ENCODE assay signal across 8 cellular contexts in the genomic region with DNA sequence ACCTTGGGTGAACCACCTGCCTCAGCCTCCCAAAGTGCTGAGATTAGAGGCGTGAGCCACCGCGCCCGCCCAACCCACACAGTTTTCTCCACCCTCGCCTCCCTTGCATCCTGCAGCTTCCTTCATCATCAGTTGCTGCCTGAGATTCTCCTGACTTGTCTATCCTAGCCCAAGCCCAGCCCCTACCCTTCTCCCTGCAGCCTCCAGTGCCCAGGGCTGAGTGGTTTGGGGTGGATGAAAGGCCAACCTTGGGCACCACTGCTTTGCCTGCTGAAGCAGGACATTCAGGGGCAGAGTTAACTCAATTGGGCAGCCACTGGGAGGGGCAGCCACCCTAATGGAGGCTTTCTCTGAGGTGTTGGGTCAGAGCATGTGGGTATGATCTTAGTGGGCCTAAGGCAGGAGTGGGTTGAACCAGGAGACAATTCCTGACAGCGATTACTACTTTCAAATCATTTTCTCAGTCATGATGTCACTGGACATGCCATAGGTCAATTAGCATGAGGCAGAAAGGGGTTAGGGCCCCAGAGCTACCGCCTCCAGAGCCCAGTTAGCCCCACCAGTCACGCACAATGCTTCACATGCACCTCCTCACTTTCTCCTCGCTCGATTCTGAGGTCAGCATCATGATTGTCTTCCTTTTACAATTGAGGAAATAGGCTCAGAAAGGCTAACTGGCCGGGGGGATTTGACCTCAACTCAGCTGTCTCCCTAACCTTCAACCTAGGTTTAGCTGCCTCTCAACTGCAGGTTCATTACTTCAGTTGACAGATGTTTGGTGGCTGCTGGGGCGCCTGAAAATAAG. TPM values are rescaled to one million over a fixed set of nuclear protein-coding genes. Genes with fewer than 3 reads are reported as not detected.
DNase-seq lines count a peak whose midpoint lies in the region; ATAC-seq and TF ChIP-seq lines count a peak whose summit lies in the region.

No MANE protein-coding gene starts in this region.

- no peak for TF ChIP-seq EP300 in neural cell (conservative IDR thresholded peaks at IDR 0.05; ENCODE audit: poor library complexity, severe bottlenecking)

- peaks cover 58% of the 10 kb centered on the region for H3K4me1 Mint-ChIP-seq in activated T-cell treated with anti-CD3 and anti-CD28 coated beads, Interleukin-2, amount 50 U/mL, for 24 hours (ENCODE audit: low read depth)
- H3K4me1 Mint-ChIP-seq in dendritic cell treated with granulocyte-macrophage colony-stimulating factor and Interleukin-4, amounts not matched to agents 40 ng/mL and 50 ng/mL, for 4 days (ENCODE audit: low read depth): peaks cover 83% of the 10 kb centered on the region

- no peaks in the 10 kb centered on the region for H4K20me1 ChIP-seq in neural cell (ENCODE audit: insufficient read depth)

- no peaks in the 10 kb centered on the region for H3K9me3 Mint-ChIP-seq in activated T-cell treated with anti-CD3 and anti-CD28 coated beads, Interleukin-2, amount 50 U/mL, for 24 hours
- no peaks in the 10 kb centered on the region for H3K9me3 Mint-ChIP-seq in dendritic cell treated with granulocyte-macrophage colony-stimulating factor and Interleukin-4, amounts not matched to agents 40 ng/mL and 50 ng/mL, for 4 days

- no peak for TF ChIP-seq CTCF in neural cell (IDR thresholded peaks at IDR 0.05; ENCODE audit: poor library complexity, severe bottlenecking)

- H3K36me3 ChIP-seq in neural cell (ENCODE audit: insufficient read depth, low read length): no peaks in the 10 kb centered on the region

- no peaks in the 10 kb centered on the region for H3K9me3 ChIP-seq in neural cell (ENCODE audit: low read length)

- H3K9me2 ChIP-seq in neural cell (ENCODE audit: insufficient read depth, low read length): no peaks in the 10 kb centered on the region

- no peaks in the 10 kb centered on the region for H3K27me3 Mint-ChIP-seq in activated T-cell treated with anti-CD3 and anti-CD28 coated beads, Interleukin-2, amount 50 U/mL, for 24 hours
- H3K27me3 Mint-ChIP-seq in dendritic cell treated with granulocyte-macrophage colony-stimulating factor and Interleukin-4, amounts not matched to agents 40 ng/mL and 50 ng/mL, for 4 days: no peaks in the 10 kb centered on the region

- H3K4me2 ChIP-seq in neural cell (ENCODE audit: low read length): peak overlapping the region; percentile 79

- peak overlapping the region; percentile 66 for H2AFZ ChIP-seq in neural cell (ENCODE audit: low read depth, low read length)

- peak overlapping the region; percentile 94 for H3K27ac ChIP-seq in neural cell (ENCODE audit: low read length)

- no peak for ATAC-seq in HG02852 (IDR thresholded peaks at IDR 0.05; ENCODE audit: unreplicated experiment)
- ATAC-seq in GM18861 (IDR thresholded peaks at IDR 0.05; ENCODE audit: unreplicated experiment): no peak

- intact Hi-C loops in dendritic cell treated with granulocyte-macrophage colony-stimulating factor and Interleukin-4, amounts not matched to agents 40 ng/mL and 50 ng/mL, for 4 days (cut with micrococcal nuclease): loop anchor here (1.0 to 2.0 kb wide), 3 partner anchors 14 to 65 kb away; a partner anchor contains a TSS

- H3K79me2 ChIP-seq in neural cell (replicated peaks; ENCODE audit: insufficient read depth, low read length): no peaks in the 10 kb centered on the region

- no peaks in the 10 kb centered on the region for H3K27me3 ChIP-seq in neural cell (ENCODE audit: insufficient read depth, low read depth, low read length)

- H3K36me3 Mint-ChIP-seq in activated T-cell treated with anti-CD3 and anti-CD28 coated beads, Interleukin-2, amount 50 U/mL, for 24 hours (ENCODE audit: low read depth): peaks cover 76% of the 10 kb centered on the region
- peaks cover 86% of the 10 kb centered on the region for H3K36me3 Mint-ChIP-seq in dendritic cell treated with granulocyte-macrophage colony-stimulating factor and Interleukin-4, amounts not matched to agents 40 ng/mL and 50 ng/mL, for 4 days (ENCODE audit: low read depth)

- H3K27ac Mint-ChIP-seq in activated T-cell treated with anti-CD3 and anti-CD28 coated beads, Interleukin-2, amount 50 U/mL, for 24 hours: peak overlapping the region; percentile 98
- peak overlapping the region; percentile 99 for H3K27ac Mint-ChIP-seq in dendritic cell treated with granulocyte-macrophage colony-stimulating factor and Interleukin-4, amounts not matched to agents 40 ng/mL and 50 ng/mL, for 4 days

- H3K4me3 Mint-ChIP-seq in activated T-cell treated with anti-CD3 and anti-CD28 coated beads, Interleukin-2, amount 50 U/mL, for 24 hours: peak overlapping the region; percentile 91
- peak overlapping the region; percentile 83 for H3K4me3 Mint-ChIP-seq in dendritic cell treated with granulocyte-macrophage colony-stimulating factor and Interleukin-4, amounts not matched to agents 40 ng/mL and 50 ng/mL, for 4 days

- no peaks in the 10 kb centered on the region for H3F3A ChIP-seq in neural cell (ENCODE audit: insufficient read depth, low read length, poor library complexity, severe bottlenecking)

- H3K4me3 ChIP-seq in neural cell (ENCODE audit: low read length): peak overlapping the region; percentile 97

- no peak for TF ChIP-seq RAD21 in neural cell (conservative IDR thresholded peaks at IDR 0.05)

- peak overlapping the region; percentile 82 for H3K9ac ChIP-seq in neural cell (ENCODE audit: low read length)

- DNase-seq in activated T-cell treated with anti-CD3 and anti-CD28 coated beads, Interleukin-2, amount 50 U/mL, for 24 hours: no peak
- DNase-seq in activated T-cell treated with anti-CD3 and anti-CD28 coated beads for 4 hours: no peak
- DNase-seq in NOMO-1 treated with dmso at 0.1 percent for 144 hours (lab: John Stamatoyannopoulos, UW; ENCODE audit: unreplicated experiment): peak; percentile 98
- DNase-seq in ureter (ENCODE audit: low spot score): no peak

TF ChIP-seq in neural cell, 6 proteins besides CTCF, POLR2A, EP300 and RAD21:
- TF ChIP-seq, protein P1, sequence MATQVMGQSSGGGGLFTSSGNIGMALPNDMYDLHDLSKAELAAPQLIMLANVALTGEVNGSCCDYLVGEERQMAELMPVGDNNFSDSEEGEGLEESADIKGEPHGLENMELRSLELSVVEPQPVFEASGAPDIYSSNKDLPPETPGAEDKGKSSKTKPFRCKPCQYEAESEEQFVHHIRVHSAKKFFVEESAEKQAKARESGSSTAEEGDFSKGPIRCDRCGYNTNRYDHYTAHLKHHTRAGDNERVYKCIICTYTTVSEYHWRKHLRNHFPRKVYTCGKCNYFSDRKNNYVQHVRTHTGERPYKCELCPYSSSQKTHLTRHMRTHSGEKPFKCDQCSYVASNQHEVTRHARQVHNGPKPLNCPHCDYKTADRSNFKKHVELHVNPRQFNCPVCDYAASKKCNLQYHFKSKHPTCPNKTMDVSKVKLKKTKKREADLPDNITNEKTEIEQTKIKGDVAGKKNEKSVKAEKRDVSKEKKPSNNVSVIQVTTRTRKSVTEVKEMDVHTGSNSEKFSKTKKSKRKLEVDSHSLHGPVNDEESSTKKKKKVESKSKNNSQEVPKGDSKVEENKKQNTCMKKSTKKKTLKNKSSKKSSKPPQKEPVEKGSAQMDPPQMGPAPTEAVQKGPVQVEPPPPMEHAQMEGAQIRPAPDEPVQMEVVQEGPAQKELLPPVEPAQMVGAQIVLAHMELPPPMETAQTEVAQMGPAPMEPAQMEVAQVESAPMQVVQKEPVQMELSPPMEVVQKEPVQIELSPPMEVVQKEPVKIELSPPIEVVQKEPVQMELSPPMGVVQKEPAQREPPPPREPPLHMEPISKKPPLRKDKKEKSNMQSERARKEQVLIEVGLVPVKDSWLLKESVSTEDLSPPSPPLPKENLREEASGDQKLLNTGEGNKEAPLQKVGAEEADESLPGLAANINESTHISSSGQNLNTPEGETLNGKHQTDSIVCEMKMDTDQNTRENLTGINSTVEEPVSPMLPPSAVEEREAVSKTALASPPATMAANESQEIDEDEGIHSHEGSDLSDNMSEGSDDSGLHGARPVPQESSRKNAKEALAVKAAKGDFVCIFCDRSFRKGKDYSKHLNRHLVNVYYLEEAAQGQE (IDR thresholded peaks at IDR 0.05; ENCODE audit: borderline replicate concordance): no peak
- TF ChIP-seq MXI1 (conservative IDR thresholded peaks at IDR 0.05; ENCODE audit: poor library complexity, severe bottlenecking) (no peak), SMC3 (conservative IDR thresholded peaks at IDR 0.05; ENCODE audit: poor library complexity) (no peak), EZH2 (IDR thresholded peaks at IDR 0.05; ENCODE audit: borderline replicate concordance, insufficient read depth, low read length, poor library complexity, severe bottlenecking) (no peak), POLR2AphosphoS5 (IDR thresholded peaks at IDR 0.05) (no peak), TAF1 (IDR thresholded peaks at IDR 0.05; ENCODE audit: low read depth) (no peak)

RNA-seq across cellular contexts. Expression of a gene that starts 1.0 kb away (rescaled TPM):
- polyA plus RNA-seq in neural cell: 36.9 and 47.4 TPM in 2 replicates
- polyA minus RNA-seq in neural cell: 13.1 and 17.8 TPM in 2 replicates
- 55.7 TPM for total RNA-seq in ureter

RNA-seq across cellular contexts. Expression of a gene that starts 5.5 kb away (rescaled TPM):
- polyA plus RNA-seq in neural cell: 4.8 and 6.1 TPM in 2 replicates
- polyA minus RNA-seq in neural cell: 2.8 and 2.9 TPM in 2 replicates
- 51.6 TPM for total RNA-seq in ureter

RNA-seq across cellular contexts. Expression of a gene that starts 6.9 kb away (rescaled TPM):
- polyA plus RNA-seq in neural cell: 400 and 475 TPM in 2 replicates
- 138 and 181 TPM in 2 replicates for polyA minus RNA-seq in neural cell
- 136 TPM for total RNA-seq in ureter

RNA-seq across cellular contexts. Expression of a gene that starts 9.5 kb away (rescaled TPM):
- 20.3 and 23.9 TPM in 2 replicates for polyA plus RNA-seq in neural cell
- 11.4 and 16.1 TPM in 2 replicates for polyA minus RNA-seq in neural cell
- total RNA-seq in ureter: 44.1 TPM

RNA-seq across cellular contexts. Expression of a gene that starts 11.5 kb away (rescaled TPM):
- 2.1 and 3.4 TPM in 2 replicates for polyA plus RNA-seq in neural cell
- polyA minus RNA-seq in neural cell: 1.9 and 3.4 TPM in 2 replicates
- total RNA-seq in ureter: 33.5 TPM
